ENCODE assay signal across 34 cellular contexts in genomic region chr12:77741974-77742517, GRCh38.
"Had no signal": no experiment of that assay in that cellular context is flagged by ENCODE, and none has a peak within 500 bp of the region (broad histone marks: within the 10 kb centered on the region; RNA-seq: fewer than 3 reads in every experiment).

No MANE protein-coding gene starts in this region.

- H3K27me3 Mint-ChIP-seq: activated CD4-positive, alpha-beta T cell treated with anti-CD3 and anti-CD28 coated beads, Interleukin-2, amount 10 ng/mL, durations not matched to agents 7 days and 5 days; activated CD8-positive, alpha-beta memory T cell treated with anti-CD3 and anti-CD28 coated beads, Interleukin-2, amount 10 ng/mL, durations not matched to agents 7 days and 5 days; activated CD8-positive, alpha-beta T cell treated with anti-CD3 and anti-CD28 coated beads for 36 hours; activated naive CD4-positive, alpha-beta T cell treated with anti-CD3 and anti-CD28 coated beads, Interleukin-2, amount 50 U/mL, for 24 hours; activated naive CD8-positive, alpha-beta T cell treated with anti-CD3 and anti-CD28 coated beads for 36 hours; activated naive CD8-positive, alpha-beta T cell treated with anti-CD3 and anti-CD28 coated beads, Interleukin-2, amount 50 U/mL, for 24 hours; effector memory CD8-positive, alpha-beta T cell had no signal

- H3K4me3 Mint-ChIP-seq: activated CD4-positive, alpha-beta T cell treated with anti-CD3 and anti-CD28 coated beads, Interleukin-2, amount 10 ng/mL, durations not matched to agents 7 days and 5 days; activated CD8-positive, alpha-beta memory T cell treated with anti-CD3 and anti-CD28 coated beads, Interleukin-2, amount 10 ng/mL, durations not matched to agents 7 days and 5 days; activated CD8-positive, alpha-beta T cell treated with anti-CD3 and anti-CD28 coated beads for 36 hours; activated naive CD4-positive, alpha-beta T cell treated with anti-CD3 and anti-CD28 coated beads for 36 hours; activated naive CD4-positive, alpha-beta T cell treated with anti-CD3 and anti-CD28 coated beads, Interleukin-2, amount 50 U/mL, for 24 hours; activated naive CD8-positive, alpha-beta T cell treated with anti-CD3 and anti-CD28 coated beads for 36 hours; activated naive CD8-positive, alpha-beta T cell treated with anti-CD3 and anti-CD28 coated beads, Interleukin-2, amount 50 U/mL, for 24 hours; activated T-helper 1 cell treated with anti-CD3 and anti-CD28 coated beads, Interleukin-12 subunit alpha, Interleukin-12 subunit beta, Interleukin-2, Interleukin-4 antibody, amounts not matched to agents 30 ng/mL and 10 ng/mL and 1 ng/mL, durations not matched to agents 14 hours and 24 hours and 36 hours; effector memory CD8-positive, alpha-beta T cell; WTC11 had no signal

- H3K4me1 Mint-ChIP-seq: activated CD4-positive, alpha-beta T cell treated with anti-CD3 and anti-CD28 coated beads, Interleukin-2, amount 10 ng/mL, durations not matched to agents 7 days and 5 days; activated CD8-positive, alpha-beta memory T cell treated with anti-CD3 and anti-CD28 coated beads, Interleukin-2, amount 10 ng/mL, durations not matched to agents 7 days and 5 days; activated naive CD4-positive, alpha-beta T cell treated with anti-CD3 and anti-CD28 coated beads, Interleukin-2, amount 50 U/mL, for 24 hours; activated naive CD8-positive, alpha-beta T cell treated with anti-CD3 and anti-CD28 coated beads for 36 hours; activated naive CD8-positive, alpha-beta T cell treated with anti-CD3 and anti-CD28 coated beads, Interleukin-2, amount 50 U/mL, for 24 hours; WTC11 had no signal

- FAIRE-seq: colon had no signal

- ATAC-seq: activated CD8-positive, alpha-beta memory T cell treated with anti-CD3 and anti-CD28 coated beads, Interleukin-2, amount 10 ng/mL, durations not matched to agents 7 days and 5 days; activated CD8-positive, alpha-beta T cell treated with anti-CD3 and anti-CD28 coated beads for 36 hours; activated naive CD8-positive, alpha-beta T cell treated with anti-CD3 and anti-CD28 coated beads, Interleukin-2, amount 50 U/mL, for 24 hours; body of pancreas; effector memory CD8-positive, alpha-beta T cell; foreskin keratinocyte; gastrocnemius medialis; heart right ventricle; WTC11 had no signal

- H3K9me3 Mint-ChIP-seq: activated naive CD8-positive, alpha-beta T cell treated with anti-CD3 and anti-CD28 coated beads for 36 hours had no signal

- DNase-seq: activated CD4-positive, alpha-beta T cell treated with anti-CD3 and anti-CD28 coated beads for 1 hour; activated CD4-positive, alpha-beta T cell treated with anti-CD3 and anti-CD28 coated beads for 4 hours; activated CD4-positive, alpha-beta T cell treated with anti-CD3 and anti-CD28 coated beads, Interleukin-2, amount 10 ng/mL, durations not matched to agents 7 days and 5 days; activated CD4-positive, alpha-beta T cell treated with anti-CD3 and anti-CD28 coated beads, Interleukin-2, amount 50 U/mL, for 4 hours; activated CD8-positive, alpha-beta memory T cell treated with anti-CD3 and anti-CD28 coated beads, Interleukin-2, amount 10 ng/mL, durations not matched to agents 7 days and 5 days; activated CD8-positive, alpha-beta memory T cell treated with anti-CD3 and anti-CD28 coated beads, Interleukin-2, amount 50 U/mL, for 4 hours; activated CD8-positive, alpha-beta T cell treated with anti-CD3 and anti-CD28 coated beads for 36 hours; activated effector memory CD4-positive, alpha-beta T cell treated with anti-CD3 and anti-CD28 coated beads, Interleukin-2, amount 50 U/mL, for 16 hours; activated naive CD4-positive, alpha-beta T cell treated with anti-CD3 and anti-CD28 coated beads for 36 hours; activated naive CD8-positive, alpha-beta T cell treated with anti-CD3 and anti-CD28 coated beads for 36 hours; activated naive CD8-positive, alpha-beta T cell treated with anti-CD3 and anti-CD28 coated beads, Interleukin-2, amount 50 U/mL, for 24 hours; activated T-cell treated with anti-CD3 and anti-CD28 coated beads, Interleukin-2, amount 50 U/mL, for 1 hour; activated T-cell treated with anti-CD3 and anti-CD28 coated beads, Interleukin-2, amount 50 U/mL, for 48 hours; adrenal gland; amygdala; aorta; body of pancreas; caudate nucleus; cortex of kidney; dermis blood vessel endothelial cell; effector CD4-positive, alpha-beta T cell; effector memory CD8-positive, alpha-beta T cell; erythroblast; foreskin keratinocyte; gastrocnemius medialis; heart right ventricle; T-helper 2 cell had no signal

- H3K36me3 Mint-ChIP-seq: activated CD8-positive, alpha-beta memory T cell treated with anti-CD3 and anti-CD28 coated beads, Interleukin-2, amount 10 ng/mL, durations not matched to agents 7 days and 5 days; activated naive CD4-positive, alpha-beta T cell treated with anti-CD3 and anti-CD28 coated beads, Interleukin-2, amount 50 U/mL, for 24 hours; activated naive CD8-positive, alpha-beta T cell treated with anti-CD3 and anti-CD28 coated beads for 36 hours had no signal

- H3K9me3 ChIP-seq: adrenal gland, gastrocnemius medialis had no signal

- H3K27ac ChIP-seq: adrenal gland, body of pancreas, esophagus muscularis mucosa, foreskin keratinocyte, gastrocnemius medialis, heart right ventricle, hepatocyte had no signal

- H2AFZ ChIP-seq: hepatocyte had no signal

- H3K27me3 ChIP-seq: adrenal gland, body of pancreas, esophagus muscularis mucosa, foreskin keratinocyte, gastrocnemius medialis, heart right ventricle, hepatocyte had no signal

- H3K79me2 ChIP-seq: hepatocyte had no signal

- H3K27ac Mint-ChIP-seq: activated CD4-positive, alpha-beta T cell treated with anti-CD3 and anti-CD28 coated beads, Interleukin-2, amount 10 ng/mL, durations not matched to agents 7 days and 5 days; activated CD8-positive, alpha-beta memory T cell treated with anti-CD3 and anti-CD28 coated beads, Interleukin-2, amount 10 ng/mL, durations not matched to agents 7 days and 5 days; activated CD8-positive, alpha-beta T cell treated with anti-CD3 and anti-CD28 coated beads for 36 hours; activated naive CD4-positive, alpha-beta T cell treated with anti-CD3 and anti-CD28 coated beads for 36 hours; activated naive CD4-positive, alpha-beta T cell treated with anti-CD3 and anti-CD28 coated beads, Interleukin-2, amount 50 U/mL, for 24 hours; activated naive CD8-positive, alpha-beta T cell treated with anti-CD3 and anti-CD28 coated beads for 36 hours; activated naive CD8-positive, alpha-beta T cell treated with anti-CD3 and anti-CD28 coated beads, Interleukin-2, amount 50 U/mL, for 24 hours; activated T-helper 1 cell treated with anti-CD3 and anti-CD28 coated beads, Interleukin-12 subunit alpha, Interleukin-12 subunit beta, Interleukin-2, Interleukin-4 antibody, amounts not matched to agents 30 ng/mL and 10 ng/mL and 1 ng/mL, durations not matched to agents 14 hours and 24 hours and 36 hours; activated T-helper 2 cell treated with anti-CD3 and anti-CD28 coated beads, Interferon-gamma antibody, Interleukin-2, Interleukin-4, amounts not matched to agents 10 μg/mL and 5 μg/mL and 100 μg/mL, durations not matched to agents 14 hours and 24 hours and 36 hours; effector memory CD8-positive, alpha-beta T cell; WTC11 had no signal

- H3K36me3 ChIP-seq: adrenal gland, esophagus muscularis mucosa, gastrocnemius medialis, heart right ventricle had no signal

- H3K4me3 ChIP-seq: adrenal gland, body of pancreas, esophagus muscularis mucosa, gastrocnemius medialis, heart right ventricle, hepatocyte had no signal

- H3K4me2 ChIP-seq: hepatocyte had no signal

- H3K4me1 ChIP-seq: adrenal gland, body of pancreas, esophagus muscularis mucosa, foreskin keratinocyte, gastrocnemius medialis had no signal
